ENCODE assay signal across 24 cellular contexts in the genomic region with DNA sequence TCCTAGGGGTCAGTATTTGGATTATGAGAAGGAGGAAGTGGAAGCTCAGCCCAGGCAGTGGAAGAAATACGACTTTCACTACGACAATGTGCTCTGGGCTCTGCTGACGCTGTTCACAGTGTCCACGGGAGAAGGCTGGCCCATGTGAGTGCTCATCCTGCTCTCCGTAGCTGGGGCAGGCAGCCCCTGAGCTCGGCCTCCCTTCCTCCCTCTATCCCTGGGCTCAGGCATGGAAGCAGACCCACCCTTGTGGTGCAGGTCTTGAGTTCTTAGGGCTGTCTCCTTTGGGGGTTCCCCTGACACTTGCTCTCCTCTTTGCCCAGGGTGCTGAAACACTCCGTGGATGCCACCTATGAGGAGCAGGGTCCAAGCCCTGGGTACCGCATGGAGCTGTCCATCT.
"Had no signal": no experiment of that assay in that cellular context is flagged by ENCODE, and none has a peak within 500 bp of the region (broad histone marks: within the 10 kb centered on the region; RNA-seq: fewer than 3 reads in every experiment).

No MANE protein-coding gene starts in this region.

- ATAC-seq: esophagus mucosa; gastrocnemius medialis; left lobe of liver; naive thymus-derived CD4-positive, alpha-beta T cell; stimulated activated memory B cell treated with anti-CD40 and anti-IgM and Interleukin-4, amounts not matched to agents 10 μg/mL and 1 μg/mL and 100 μg/mL, for 72 hours; stimulated activated naive CD8-positive, alpha-beta T cell treated with anti-CD3 and anti-CD28 coated beads, Interleukin-15, Interleukin-2, amounts not matched to agents 100 U/mL and 50 U/mL, for 24 hours had no signal

- H3K36me3 ChIP-seq: gastrocnemius medialis, neural progenitor cell, right atrium auricular region, spleen, tibial artery had no signal

- H3K4me1 ChIP-seq: gastrocnemius medialis, neural progenitor cell, parathyroid adenoma, right atrium auricular region, spleen, testis, tibial artery had no signal

- H3K9me3 ChIP-seq: gastrocnemius medialis, right atrium auricular region, spleen, testis, tibial artery had no signal

- H3K27me3 ChIP-seq: dorsolateral prefrontal cortex, gastrocnemius medialis, neural progenitor cell, right atrium auricular region, testis, tibial artery had no signal

- DNase-seq: effector CD4-positive, alpha-beta T cell; foreskin fibroblast; mesenchymal stem cell; midbrain; naive thymus-derived CD4-positive, alpha-beta T cell; stimulated activated CD4-positive, alpha-beta T cell treated with anti-CD3 and anti-CD28 coated beads, Interleukin-4, amount 100 ng/mL, for 4 hours; stimulated activated naive CD8-positive, alpha-beta T cell treated with anti-CD3 and anti-CD28 coated beads, Interleukin-15, Interleukin-2, amounts not matched to agents 100 U/mL and 50 U/mL, for 24 hours; substantia nigra; testis had no signal

- H3K4me3 ChIP-seq: dorsolateral prefrontal cortex, gastrocnemius medialis, lung, neural progenitor cell, right atrium auricular region, skin epidermis, spleen, testis, tibial artery had no signal

- FAIRE-seq: keratinocyte, urothelium cell line had no signal

- H3K9ac ChIP-seq: neural progenitor cell, parathyroid adenoma had no signal

- H3K27ac ChIP-seq: epithelial cell of prostate, gastrocnemius medialis, neural progenitor cell, parathyroid adenoma, right atrium auricular region, skin epidermis, spleen, testis, tibial artery had no signal
